36 cellular contexts compared by ENCODE assay signal in the genomic region with DNA sequence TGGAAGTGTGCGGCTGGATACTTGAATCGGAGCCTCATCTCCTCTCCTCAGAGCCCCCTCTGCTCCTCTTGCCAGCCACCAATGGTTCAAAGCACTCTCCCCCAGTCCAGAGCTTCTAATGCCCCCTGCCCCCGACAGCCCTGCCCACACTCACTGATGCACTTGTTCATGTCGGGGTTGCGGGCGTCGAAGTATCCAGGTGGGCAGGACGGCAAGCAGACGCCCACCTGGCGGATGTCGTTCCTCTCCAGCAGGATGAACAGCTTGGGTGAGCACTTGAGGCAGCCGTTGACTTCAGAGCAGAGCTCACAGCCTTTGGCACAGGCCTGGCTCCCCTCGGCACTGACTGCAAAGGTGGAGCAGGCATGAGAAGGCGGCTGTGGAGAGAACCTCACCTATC. TPM values are rescaled to one million over a fixed set of nuclear protein-coding genes. Genes with fewer than 3 reads are reported as not detected.
"Had no signal": no experiment of that assay in that cellular context is flagged by ENCODE, and none has a peak within 500 bp of the region (broad histone marks: within the 10 kb centered on the region; RNA-seq: fewer than 3 reads in every experiment).

No MANE protein-coding gene starts in this region.

- H2AFZ ChIP-seq: PC-9 had no signal

- H3K27ac ChIP-seq: KMS-11, PC-9, RWPE1, WERI-Rb-1 had no signal

- H3K4me2 ChIP-seq: KMS-11, PC-9 had no signal

- ATAC-seq: activated CD8-positive, alpha-beta memory T cell treated with anti-CD3 and anti-CD28 coated beads, Interleukin-2, amount 10 ng/mL, durations not matched to agents 7 days and 5 days; activated naive CD8-positive, alpha-beta T cell treated with anti-CD3 and anti-CD28 coated beads, Interleukin-2, amount 50 U/mL, for 24 hours had no signal

- H3K4me3 ChIP-seq: PC-9 had no signal

- H3K9ac ChIP-seq: KMS-11 had no signal

- DNase-seq: activated CD4-positive, alpha-beta memory T cell treated with anti-CD3 and anti-CD28 coated beads, Interleukin-2, amount 10 ng/mL, durations not matched to agents 7 days and 5 days; activated CD4-positive, alpha-beta T cell treated with anti-CD3 and anti-CD28 coated beads for 1 hour; activated CD4-positive, alpha-beta T cell treated with anti-CD3 and anti-CD28 coated beads for 48 hours; activated CD4-positive, CD25-positive, alpha-beta regulatory T cell; activated CD8-positive, alpha-beta memory T cell treated with anti-CD3 and anti-CD28 coated beads for 24 hours; activated CD8-positive, alpha-beta memory T cell treated with anti-CD3 and anti-CD28 coated beads, Interleukin-2, amount 10 ng/mL, durations not matched to agents 7 days and 5 days; activated CD8-positive, alpha-beta memory T cell treated with anti-CD3 and anti-CD28 coated beads, Interleukin-2, amount 50 U/mL, for 48 hours; activated effector memory CD4-positive, alpha-beta T cell treated with Interleukin-2 at 50 U/mL for 16 hours; activated naive CD4-positive, alpha-beta T cell treated with anti-CD3 and anti-CD28 coated beads, Interleukin-2, amount 10 ng/mL, durations not matched to agents 7 days and 5 days; activated naive CD8-positive, alpha-beta T cell treated with anti-CD3 and anti-CD28 coated beads, Interleukin-2, amount 50 U/mL, for 24 hours; activated T-cell treated with anti-CD3 and anti-CD28 coated beads, Interleukin-2, amount 50 U/mL, for 48 hours; anterior cingulate cortex; caudate nucleus; cerebellar nuclear complex; MM.1S; MV-4-11; NCI-H1092 treated with DMSO at 0.1 percent for 48 hours; NCI-H1417; NCI-H146; NCI-H187; NCI-H2029 treated with DMSO at 0.1 percent for 48 hours; NCI-H2227 treated with DMSO at 0.1 percent for 48 hours; NCI-H446; NCI-H510A treated with DMSO at 0.1 percent for 48 hours; PC-9; Right ventricle myocardium superior; SW 1271; T-helper 1 cell; T-helper 2 cell; T-helper 9 cell; WERI-Rb-1 had no signal

RNA-seq across cellular contexts. Expression of gene RSPO1, which starts 18.4 kb away (rescaled TPM):
- total RNA-seq: activated CD4-positive, alpha-beta memory T cell treated with anti-CD3 and anti-CD28 coated beads, Interleukin-2, amount 10 ng/mL, durations not matched to agents 7 days and 5 days; activated CD8-positive, alpha-beta memory T cell treated with anti-CD3 and anti-CD28 coated beads, Interleukin-2, amount 10 ng/mL, durations not matched to agents 7 days and 5 days; bronchial epithelial cell; LHCN-M2; OCI-LY7; PC-9; Right ventricle myocardium superior had no signal

RNA-seq across cellular contexts. Expression of gene DNALI1, which starts 59.6 kb away (rescaled TPM):
- total RNA-seq: OCI-LY7, PC-9 had no signal
